Comparison of ENCODE assay signal across 8 cellular contexts in genomic region chr18:76451475-76452331, GRCh38. TPM values are rescaled to one million over a fixed set of nuclear protein-coding genes. Genes with fewer than 3 reads are reported as not detected.
DNase-seq lines count a peak whose midpoint lies in the region; ATAC-seq and TF ChIP-seq lines count a peak whose summit lies in the region.

No MANE protein-coding gene starts in this region.

- no peaks in the 10 kb centered on the region for H3K9me3 Mint-ChIP-seq in Calu3 (ENCODE audit: low read depth, unreplicated experiment)

- peak overlapping the region; percentile 59 for H3K27ac ChIP-seq in HL-60 (replicated peaks)
- H3K27ac ChIP-seq in angular gyrus (ENCODE audit: low read depth, low read length): peak overlapping the region; percentile 58
- peak overlapping the region; percentile 13 to 88 (median 78) for H3K27ac ChIP-seq in skin epidermis

- H3K27me3 Mint-ChIP-seq in Calu3 (ENCODE audit: unreplicated experiment): no peaks in the 10 kb centered on the region

- H3K4me3 Mint-ChIP-seq in Calu3 (ENCODE audit: low read depth, unreplicated experiment): peak overlapping the region; percentile 77

- BruUV-seq in Calu3 (replicated peaks; lab: Mats Ljungman, UMichigan): no TSS peak

- intact Hi-C loops in Calu3 (cut with micrococcal nuclease; ENCODE audit: unreplicated experiment): loop anchor here (2.0 to 5.0 kb wide), 2 partner anchors 25 to 41 kb away; no protein-coding TSS in a partner anchor

- peaks cover 71% of the 10 kb centered on the region for H3K4me1 Mint-ChIP-seq in Calu3 (ENCODE audit: low read depth, unreplicated experiment)

- CTCF ChIA-PET in Calu3 (lab: Charles Lee): interaction anchor here (0.6 to 0.7 kb wide), 3 partner anchors 11 to 41 kb away, joined by 3 to 10 read pairs (median 5); no protein-coding TSS in a partner anchor

- H3K4me3 ChIP-seq in HL-60 (replicated peaks; ENCODE audit: insufficient read depth, low read length): peak overlapping the region; percentile 28
- peak overlapping the region; percentile 32; the same call in 1 of the 2 replicates for H3K4me3 ChIP-seq in iPS-18c (ENCODE audit: insufficient read depth, low read depth, low read length)
- peak overlapping the region; percentile 15 to 51 (median 36) for H3K4me3 ChIP-seq in skin epidermis

- ATAC-seq in GM18861 (IDR thresholded peaks at IDR 0.05; ENCODE audit: unreplicated experiment) (no peak), GM19324 (IDR thresholded peaks at IDR 0.05; ENCODE audit: low FRiP score, unreplicated experiment) (no peak), HG03280 (IDR thresholded peaks at IDR 0.05; ENCODE audit: unreplicated experiment) (no peak)

- TF ChIP-seq CTCF in Calu3 (IDR thresholded peaks at IDR 0.05; ENCODE audit: unreplicated experiment) (no peak), HL-60 (IDR thresholded peaks at IDR 0.05; ENCODE audit: insufficient read depth, low read length) (no peak)

- DNase-seq in Calu3: no peak
- no peak for DNase-seq in HL-60 (ENCODE audit: low read depth in 1 of 2, low spot score in 1 of 2)

- peak overlapping the region; percentile 20 for H3K27ac Mint-ChIP-seq in Calu3 (ENCODE audit: unreplicated experiment)

- H3K36me3 Mint-ChIP-seq in Calu3 (ENCODE audit: insufficient read depth, unreplicated experiment): peaks cover 11% of the 10 kb centered on the region

- no peaks in the 10 kb centered on the region for H3K27me3 ChIP-seq in HL-60 (ENCODE audit: insufficient read depth, poor library complexity, severe bottlenecking)

- H3K9me3 ChIP-seq in iPS-18c (ENCODE audit: control insufficient read depth, insufficient read depth, low read length): no peaks in the 10 kb centered on the region

RNA-seq across cellular contexts. Expression of gene ZNF516, which starts 43.3 kb away (rescaled TPM):
- 41.6 and 44.2 TPM in 2 replicates for total RNA-seq in Calu3 (2022)
